ENCODE assay signal across 1 cellular context in the genomic region with DNA sequence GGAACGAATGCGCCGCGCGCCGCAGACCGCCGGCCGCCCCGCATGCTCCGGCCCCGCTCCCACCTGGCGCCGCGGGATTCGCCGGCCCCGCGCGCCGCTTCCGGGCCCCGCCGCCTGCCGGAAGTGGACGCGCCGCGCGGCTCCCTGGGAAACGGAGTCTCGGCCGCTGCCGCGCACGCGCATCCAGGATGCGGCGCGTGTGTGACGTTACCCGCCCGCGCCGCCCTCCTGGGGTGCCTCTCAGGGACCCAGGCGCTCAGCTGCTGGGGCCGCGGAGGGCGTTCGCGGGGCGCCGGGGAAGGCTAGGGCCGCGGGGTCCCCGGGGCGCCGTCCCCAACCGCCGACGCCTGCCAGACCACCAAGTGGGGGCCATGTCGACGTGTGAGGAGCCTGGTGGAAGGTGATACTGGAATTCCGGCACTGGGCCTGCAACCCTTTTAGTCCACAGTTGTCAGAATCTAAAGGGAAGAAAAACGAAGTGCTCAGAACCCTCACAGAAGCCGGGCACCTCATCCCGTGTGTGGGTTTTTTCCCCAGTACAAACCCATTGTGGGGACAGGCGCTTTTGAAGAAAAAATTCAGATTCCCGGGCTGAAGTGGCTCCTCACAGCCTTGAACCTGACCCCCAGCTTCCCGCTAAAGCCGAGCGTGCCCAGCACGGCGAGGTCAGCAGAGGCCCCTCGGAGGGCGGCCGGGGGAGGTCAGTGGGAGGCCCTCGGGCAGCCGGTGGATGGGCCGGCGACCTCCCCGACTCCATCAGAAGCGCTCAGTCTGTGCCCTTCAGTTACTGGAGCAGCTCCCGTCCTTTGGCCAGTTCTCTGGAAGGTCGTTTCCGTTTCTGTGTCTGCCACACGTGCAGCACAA.
TF ChIP-seq lines count a peak whose summit lies in the region.

A gene with protein sequence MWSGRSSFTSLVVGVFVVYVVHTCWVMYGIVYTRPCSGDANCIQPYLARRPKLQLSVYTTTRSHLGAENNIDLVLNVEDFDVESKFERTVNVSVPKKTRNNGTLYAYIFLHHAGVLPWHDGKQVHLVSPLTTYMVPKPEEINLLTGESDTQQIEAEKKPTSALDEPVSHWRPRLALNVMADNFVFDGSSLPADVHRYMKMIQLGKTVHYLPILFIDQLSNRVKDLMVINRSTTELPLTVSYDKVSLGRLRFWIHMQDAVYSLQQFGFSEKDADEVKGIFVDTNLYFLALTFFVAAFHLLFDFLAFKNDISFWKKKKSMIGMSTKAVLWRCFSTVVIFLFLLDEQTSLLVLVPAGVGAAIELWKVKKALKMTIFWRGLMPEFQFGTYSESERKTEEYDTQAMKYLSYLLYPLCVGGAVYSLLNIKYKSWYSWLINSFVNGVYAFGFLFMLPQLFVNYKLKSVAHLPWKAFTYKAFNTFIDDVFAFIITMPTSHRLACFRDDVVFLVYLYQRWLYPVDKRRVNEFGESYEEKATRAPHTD (minus strand): TSS at position 125 of the 864 bp plus-strand sequence. CDS start 258 bp downstream, outside the sequence.

TF ChIP-seq in HepG2, 621 proteins besides CTCF, POLR2A, EP300 and RAD21 (continued from another document and continues in another):
- TF ChIP-seq, protein P1, sequence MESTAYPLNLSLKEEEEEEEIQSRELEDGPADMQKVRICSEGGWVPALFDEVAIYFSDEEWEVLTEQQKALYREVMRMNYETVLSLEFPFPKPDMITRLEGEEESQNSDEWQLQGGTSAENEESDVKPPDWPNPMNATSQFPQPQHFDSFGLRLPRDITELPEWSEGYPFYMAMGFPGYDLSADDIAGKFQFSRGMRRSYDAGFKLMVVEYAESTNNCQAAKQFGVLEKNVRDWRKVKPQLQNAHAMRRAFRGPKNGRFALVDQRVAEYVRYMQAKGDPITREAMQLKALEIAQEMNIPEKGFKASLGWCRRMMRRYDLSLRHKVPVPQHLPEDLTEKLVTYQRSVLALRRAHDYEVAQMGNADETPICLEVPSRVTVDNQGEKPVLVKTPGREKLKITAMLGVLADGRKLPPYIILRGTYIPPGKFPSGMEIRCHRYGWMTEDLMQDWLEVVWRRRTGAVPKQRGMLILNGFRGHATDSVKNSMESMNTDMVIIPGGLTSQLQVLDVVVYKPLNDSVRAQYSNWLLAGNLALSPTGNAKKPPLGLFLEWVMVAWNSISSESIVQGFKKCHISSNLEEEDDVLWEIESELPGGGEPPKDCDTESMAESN (CRISPR knock-in tag; conservative IDR thresholded peaks at IDR 0.05) = no peak; the same call in 1 of the 2 replicates
- TF ChIP-seq ZNF775 (CRISPR knock-in tag; IDR thresholded peaks at IDR 0.05; ENCODE audit: borderline replicate concordance) (no peak), NR1H2 (CRISPR knock-in tag; IDR thresholded peaks at IDR 0.05; ENCODE audit: borderline replicate concordance, low read depth) (no peak), ZNF766 (CRISPR knock-in tag; IDR thresholded peaks at IDR 0.05; ENCODE audit: borderline replicate concordance) (no peak), GABPB1 (CRISPR knock-in tag; IDR thresholded peaks at IDR 0.05) (peak; percentile 91), THYN1 (CRISPR knock-in tag; IDR thresholded peaks at IDR 0.05; ENCODE audit: borderline replicate concordance, low read depth) (no peak), HIVEP1 (CRISPR knock-in tag; IDR thresholded peaks at IDR 0.05) (no peak), ZNF260 (CRISPR knock-in tag; IDR thresholded peaks at IDR 0.05; ENCODE audit: borderline replicate concordance, low read depth) (no peak), ZNF225 (CRISPR knock-in tag; IDR thresholded peaks at IDR 0.05) (0 out of 2 replicates have a peak, but pooled peaks have one; percentile 48), HNRNPUL1 (IDR thresholded peaks at IDR 0.05; ENCODE audit: low read depth, low read length) (no peak), ZNF746 (CRISPR knock-in tag; IDR thresholded peaks at IDR 0.05) (no peak), TBL1XR1 (IDR thresholded peaks at IDR 0.05; ENCODE audit: borderline replicate concordance, low read length, partially characterized antibody) (no peak), ZNF839 (CRISPR knock-in tag; IDR thresholded peaks at IDR 0.05; ENCODE audit: borderline replicate concordance) (no peak), RBM39 (IDR thresholded peaks at IDR 0.05; ENCODE audit: low read depth, low read length, poor library complexity, severe bottlenecking) (peak; percentile 47), ZBTB42 (CRISPR knock-in tag; IDR thresholded peaks at IDR 0.05) (no peak), NONO (IDR thresholded peaks at IDR 0.05) (no peak), NONO (CRISPR knock-in tag; conservative IDR thresholded peaks at IDR 0.05) (0 out of 2 replicates have a peak, but pooled peaks have one; percentile 39), SCMH1 (CRISPR knock-in tag; IDR thresholded peaks at IDR 0.05; ENCODE audit: borderline replicate concordance) (no peak), ZNF317 (CRISPR knock-in tag; IDR thresholded peaks at IDR 0.05) (no peak), SP140L (CRISPR knock-in tag; IDR thresholded peaks at IDR 0.05; ENCODE audit: borderline replicate concordance) (no peak), POGZ (CRISPR knock-in tag; IDR thresholded peaks at IDR 0.05) (no peak)
- TF ChIP-seq, protein P2, sequence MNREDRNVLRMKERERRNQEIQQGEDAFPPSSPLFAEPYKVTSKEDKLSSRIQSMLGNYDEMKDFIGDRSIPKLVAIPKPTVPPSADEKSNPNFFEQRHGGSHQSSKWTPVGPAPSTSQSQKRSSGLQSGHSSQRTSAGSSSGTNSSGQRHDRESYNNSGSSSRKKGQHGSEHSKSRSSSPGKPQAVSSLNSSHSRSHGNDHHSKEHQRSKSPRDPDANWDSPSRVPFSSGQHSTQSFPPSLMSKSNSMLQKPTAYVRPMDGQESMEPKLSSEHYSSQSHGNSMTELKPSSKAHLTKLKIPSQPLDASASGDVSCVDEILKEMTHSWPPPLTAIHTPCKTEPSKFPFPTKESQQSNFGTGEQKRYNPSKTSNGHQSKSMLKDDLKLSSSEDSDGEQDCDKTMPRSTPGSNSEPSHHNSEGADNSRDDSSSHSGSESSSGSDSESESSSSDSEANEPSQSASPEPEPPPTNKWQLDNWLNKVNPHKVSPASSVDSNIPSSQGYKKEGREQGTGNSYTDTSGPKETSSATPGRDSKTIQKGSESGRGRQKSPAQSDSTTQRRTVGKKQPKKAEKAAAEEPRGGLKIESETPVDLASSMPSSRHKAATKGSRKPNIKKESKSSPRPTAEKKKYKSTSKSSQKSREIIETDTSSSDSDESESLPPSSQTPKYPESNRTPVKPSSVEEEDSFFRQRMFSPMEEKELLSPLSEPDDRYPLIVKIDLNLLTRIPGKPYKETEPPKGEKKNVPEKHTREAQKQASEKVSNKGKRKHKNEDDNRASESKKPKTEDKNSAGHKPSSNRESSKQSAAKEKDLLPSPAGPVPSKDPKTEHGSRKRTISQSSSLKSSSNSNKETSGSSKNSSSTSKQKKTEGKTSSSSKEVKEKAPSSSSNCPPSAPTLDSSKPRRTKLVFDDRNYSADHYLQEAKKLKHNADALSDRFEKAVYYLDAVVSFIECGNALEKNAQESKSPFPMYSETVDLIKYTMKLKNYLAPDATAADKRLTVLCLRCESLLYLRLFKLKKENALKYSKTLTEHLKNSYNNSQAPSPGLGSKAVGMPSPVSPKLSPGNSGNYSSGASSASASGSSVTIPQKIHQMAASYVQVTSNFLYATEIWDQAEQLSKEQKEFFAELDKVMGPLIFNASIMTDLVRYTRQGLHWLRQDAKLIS (CRISPR knock-in tag; IDR thresholded peaks at IDR 0.05) = no peak
- TF ChIP-seq, protein P3, sequence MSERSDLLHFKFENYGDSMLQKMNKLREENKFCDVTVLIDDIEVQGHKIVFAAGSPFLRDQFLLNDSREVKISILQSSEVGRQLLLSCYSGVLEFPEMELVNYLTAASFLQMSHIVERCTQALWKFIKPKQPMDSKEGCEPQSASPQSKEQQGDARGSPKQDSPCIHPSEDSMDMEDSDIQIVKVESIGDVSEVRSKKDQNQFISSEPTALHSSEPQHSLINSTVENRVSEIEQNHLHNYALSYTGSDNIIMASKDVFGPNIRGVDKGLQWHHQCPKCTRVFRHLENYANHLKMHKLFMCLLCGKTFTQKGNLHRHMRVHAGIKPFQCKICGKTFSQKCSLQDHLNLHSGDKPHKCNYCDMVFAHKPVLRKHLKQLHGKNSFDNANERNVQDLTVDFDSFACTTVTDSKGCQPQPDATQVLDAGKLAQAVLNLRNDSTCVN (CRISPR knock-in tag; IDR thresholded peaks at IDR 0.05; ENCODE audit: borderline replicate concordance) = no peak
- TF ChIP-seq, protein P4, sequence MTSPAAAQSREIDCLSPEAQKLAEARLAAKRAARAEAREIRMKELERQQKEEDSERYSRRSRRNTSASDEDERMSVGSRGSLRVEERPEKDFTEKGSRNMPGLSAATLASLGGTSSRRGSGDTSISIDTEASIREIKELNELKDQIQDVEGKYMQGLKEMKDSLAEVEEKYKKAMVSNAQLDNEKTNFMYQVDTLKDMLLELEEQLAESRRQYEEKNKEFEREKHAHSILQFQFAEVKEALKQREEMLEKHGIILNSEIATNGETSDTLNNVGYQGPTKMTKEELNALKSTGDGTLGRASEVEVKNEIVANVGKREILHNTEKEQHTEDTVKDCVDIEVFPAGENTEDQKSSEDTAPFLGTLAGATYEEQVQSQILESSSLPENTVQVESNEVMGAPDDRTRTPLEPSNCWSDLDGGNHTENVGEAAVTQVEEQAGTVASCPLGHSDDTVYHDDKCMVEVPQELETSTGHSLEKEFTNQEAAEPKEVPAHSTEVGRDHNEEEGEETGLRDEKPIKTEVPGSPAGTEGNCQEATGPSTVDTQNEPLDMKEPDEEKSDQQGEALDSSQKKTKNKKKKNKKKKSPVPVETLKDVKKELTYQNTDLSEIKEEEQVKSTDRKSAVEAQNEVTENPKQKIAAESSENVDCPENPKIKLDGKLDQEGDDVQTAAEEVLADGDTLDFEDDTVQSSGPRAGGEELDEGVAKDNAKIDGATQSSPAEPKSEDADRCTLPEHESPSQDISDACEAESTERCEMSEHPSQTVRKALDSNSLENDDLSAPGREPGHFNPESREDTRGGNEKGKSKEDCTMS (CRISPR knock-in tag; conservative IDR thresholded peaks at IDR 0.05) = no peak
- TF ChIP-seq, protein P5, sequence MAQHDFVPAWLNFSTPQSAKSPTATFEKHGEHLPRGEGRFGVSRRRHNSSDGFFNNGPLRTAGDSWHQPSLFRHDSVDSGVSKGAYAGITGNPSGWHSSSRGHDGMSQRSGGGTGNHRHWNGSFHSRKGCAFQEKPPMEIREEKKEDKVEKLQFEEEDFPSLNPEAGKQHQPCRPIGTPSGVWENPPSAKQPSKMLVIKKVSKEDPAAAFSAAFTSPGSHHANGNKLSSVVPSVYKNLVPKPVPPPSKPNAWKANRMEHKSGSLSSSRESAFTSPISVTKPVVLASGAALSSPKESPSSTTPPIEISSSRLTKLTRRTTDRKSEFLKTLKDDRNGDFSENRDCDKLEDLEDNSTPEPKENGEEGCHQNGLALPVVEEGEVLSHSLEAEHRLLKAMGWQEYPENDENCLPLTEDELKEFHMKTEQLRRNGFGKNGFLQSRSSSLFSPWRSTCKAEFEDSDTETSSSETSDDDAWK (CRISPR knock-in tag; IDR thresholded peaks at IDR 0.05) = no peak
- TF ChIP-seq, protein P6, sequence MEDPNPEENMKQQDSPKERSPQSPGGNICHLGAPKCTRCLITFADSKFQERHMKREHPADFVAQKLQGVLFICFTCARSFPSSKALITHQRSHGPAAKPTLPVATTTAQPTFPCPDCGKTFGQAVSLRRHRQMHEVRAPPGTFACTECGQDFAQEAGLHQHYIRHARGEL (CRISPR knock-in tag; IDR thresholded peaks at IDR 0.05) = no peak
- TF ChIP-seq, protein P7, sequence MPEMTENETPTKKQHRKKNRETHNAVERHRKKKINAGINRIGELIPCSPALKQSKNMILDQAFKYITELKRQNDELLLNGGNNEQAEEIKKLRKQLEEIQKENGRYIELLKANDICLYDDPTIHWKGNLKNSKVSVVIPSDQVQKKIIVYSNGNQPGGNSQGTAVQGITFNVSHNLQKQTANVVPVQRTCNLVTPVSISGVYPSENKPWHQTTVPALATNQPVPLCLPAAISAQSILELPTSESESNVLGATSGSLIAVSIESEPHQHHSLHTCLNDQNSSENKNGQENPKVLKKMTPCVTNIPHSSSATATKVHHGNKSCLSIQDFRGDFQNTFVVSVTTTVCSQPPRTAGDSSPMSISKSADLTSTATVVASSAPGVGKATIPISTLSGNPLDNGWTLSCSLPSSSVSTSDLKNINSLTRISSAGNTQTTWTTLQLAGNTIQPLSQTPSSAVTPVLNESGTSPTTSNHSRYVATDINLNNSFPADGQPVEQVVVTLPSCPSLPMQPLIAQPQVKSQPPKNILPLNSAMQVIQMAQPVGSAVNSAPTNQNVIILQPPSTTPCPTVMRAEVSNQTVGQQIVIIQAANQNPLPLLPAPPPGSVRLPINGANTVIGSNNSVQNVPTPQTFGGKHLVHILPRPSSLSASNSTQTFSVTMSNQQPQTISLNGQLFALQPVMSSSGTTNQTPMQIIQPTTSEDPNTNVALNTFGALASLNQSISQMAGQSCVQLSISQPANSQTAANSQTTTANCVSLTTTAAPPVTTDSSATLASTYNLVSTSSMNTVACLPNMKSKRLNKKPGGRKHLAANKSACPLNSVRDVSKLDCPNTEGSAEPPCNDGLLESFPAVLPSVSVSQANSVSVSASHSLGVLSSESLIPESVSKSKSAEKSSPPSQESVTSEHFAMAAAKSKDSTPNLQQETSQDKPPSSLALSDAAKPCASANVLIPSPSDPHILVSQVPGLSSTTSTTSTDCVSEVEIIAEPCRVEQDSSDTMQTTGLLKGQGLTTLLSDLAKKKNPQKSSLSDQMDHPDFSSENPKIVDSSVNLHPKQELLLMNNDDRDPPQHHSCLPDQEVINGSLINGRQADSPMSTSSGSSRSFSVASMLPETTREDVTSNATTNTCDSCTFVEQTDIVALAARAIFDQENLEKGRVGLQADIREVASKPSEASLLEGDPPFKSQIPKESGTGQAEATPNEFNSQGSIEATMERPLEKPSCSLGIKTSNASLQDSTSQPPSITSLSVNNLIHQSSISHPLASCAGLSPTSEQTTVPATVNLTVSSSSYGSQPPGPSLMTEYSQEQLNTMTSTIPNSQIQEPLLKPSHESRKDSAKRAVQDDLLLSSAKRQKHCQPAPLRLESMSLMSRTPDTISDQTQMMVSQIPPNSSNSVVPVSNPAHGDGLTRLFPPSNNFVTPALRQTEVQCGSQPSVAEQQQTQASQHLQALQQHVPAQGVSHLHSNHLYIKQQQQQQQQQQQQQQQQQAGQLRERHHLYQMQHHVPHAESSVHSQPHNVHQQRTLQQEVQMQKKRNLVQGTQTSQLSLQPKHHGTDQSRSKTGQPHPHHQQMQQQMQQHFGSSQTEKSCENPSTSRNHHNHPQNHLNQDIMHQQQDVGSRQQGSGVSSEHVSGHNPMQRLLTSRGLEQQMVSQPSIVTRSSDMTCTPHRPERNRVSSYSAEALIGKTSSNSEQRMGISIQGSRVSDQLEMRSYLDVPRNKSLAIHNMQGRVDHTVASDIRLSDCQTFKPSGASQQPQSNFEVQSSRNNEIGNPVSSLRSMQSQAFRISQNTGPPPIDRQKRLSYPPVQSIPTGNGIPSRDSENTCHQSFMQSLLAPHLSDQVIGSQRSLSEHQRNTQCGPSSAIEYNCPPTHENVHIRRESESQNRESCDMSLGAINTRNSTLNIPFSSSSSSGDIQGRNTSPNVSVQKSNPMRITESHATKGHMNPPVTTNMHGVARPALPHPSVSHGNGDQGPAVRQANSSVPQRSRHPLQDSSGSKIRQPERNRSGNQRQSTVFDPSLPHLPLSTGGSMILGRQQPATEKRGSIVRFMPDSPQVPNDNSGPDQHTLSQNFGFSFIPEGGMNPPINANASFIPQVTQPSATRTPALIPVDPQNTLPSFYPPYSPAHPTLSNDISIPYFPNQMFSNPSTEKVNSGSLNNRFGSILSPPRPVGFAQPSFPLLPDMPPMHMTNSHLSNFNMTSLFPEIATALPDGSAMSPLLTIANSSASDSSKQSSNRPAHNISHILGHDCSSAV (CRISPR knock-in tag; IDR thresholded peaks at IDR 0.05; ENCODE audit: borderline replicate concordance) = 0 out of 2 replicates have a peak, but pooled peaks have one; percentile 32
- TF ChIP-seq, protein P8, sequence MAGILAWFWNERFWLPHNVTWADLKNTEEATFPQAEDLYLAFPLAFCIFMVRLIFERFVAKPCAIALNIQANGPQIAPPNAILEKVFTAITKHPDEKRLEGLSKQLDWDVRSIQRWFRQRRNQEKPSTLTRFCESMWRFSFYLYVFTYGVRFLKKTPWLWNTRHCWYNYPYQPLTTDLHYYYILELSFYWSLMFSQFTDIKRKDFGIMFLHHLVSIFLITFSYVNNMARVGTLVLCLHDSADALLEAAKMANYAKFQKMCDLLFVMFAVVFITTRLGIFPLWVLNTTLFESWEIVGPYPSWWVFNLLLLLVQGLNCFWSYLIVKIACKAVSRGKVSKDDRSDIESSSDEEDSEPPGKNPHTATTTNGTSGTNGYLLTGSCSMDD (CRISPR knock-in tag; IDR thresholded peaks at IDR 0.05) = no peak
